ENCODE assay signal across 2 cellular contexts in genomic region chr4:54243541-54243940, GRCh38. TPM values are rescaled to one million over a fixed set of nuclear protein-coding genes. Genes with fewer than 3 reads are reported as not detected.
"Had no signal": no experiment of that assay in that cellular context is flagged by ENCODE, and none has a peak within 500 bp of the region (broad histone marks: within the 10 kb centered on the region; RNA-seq: fewer than 3 reads in every experiment).

No MANE protein-coding gene starts in this region.

RNA-seq across cellular contexts. Expression of gene PDGFRA, which starts 14.4 kb away (rescaled TPM):
- total RNA-seq: OCI-LY7, PC-9 had no signal
